In genomic region chr2:239132786-239133185, GRCh38 we compare ENCODE assay signal across 21 cellular contexts.
"Had no signal": no experiment of that assay in that cellular context is flagged by ENCODE, and none has a peak within 500 bp of the region (broad histone marks: within the 10 kb centered on the region; RNA-seq: fewer than 3 reads in every experiment).

No MANE protein-coding gene starts in this region.

- H3K27me3 ChIP-seq: colonic mucosa, heart left ventricle, spleen had no signal

- H3K9me3 Mint-ChIP-seq: nephron; stimulated activated naive CD8-positive, alpha-beta T cell treated with anti-CD3 and anti-CD28 coated beads, Interleukin-15, Interleukin-2, amounts not matched to agents 100 ng/mL and 50 ng/mL, for 24 hours; type B pancreatic cell had no signal

- H3K4me3 Mint-ChIP-seq: naive B cell; nephron; stimulated activated memory B cell treated with anti-CD40 and anti-IgM and Interleukin-4, amounts not matched to agents 10 μg/mL and 1 μg/mL and 100 μg/mL, for 72 hours; stimulated activated naive CD8-positive, alpha-beta T cell treated with anti-CD3 and anti-CD28 coated beads, Interleukin-15, Interleukin-2, amounts not matched to agents 100 ng/mL and 50 ng/mL, for 24 hours; type B pancreatic cell had no signal

- ATAC-seq: esophagus mucosa; heart left ventricle; left colon; stimulated activated memory B cell treated with anti-CD40 and anti-IgM and Interleukin-4, amounts not matched to agents 10 μg/mL and 1 μg/mL and 100 μg/mL, for 72 hours had no signal

- DNase-seq: colonic mucosa; dermis blood vessel endothelial cell; effector CD4-positive, alpha-beta T cell; hippocampal formation; left colon; mesendoderm; naive B cell; spleen; stimulated activated CD4-positive, alpha-beta T cell treated with anti-CD3 and anti-CD28 coated beads, Interleukin-15, amount 100 ng/mL, for 24 hours; stimulated activated CD4-positive, alpha-beta T cell treated with anti-CD3 and anti-CD28 coated beads, Interleukin-1b, Interleukin-23, amount 100 ng/mL, for 48 hours; stimulated activated CD4-positive, alpha-beta T cell treated with anti-CD3 and anti-CD28 coated beads, Interleukin-4, amount 100 ng/mL, for 24 hours had no signal

- H3K9me3 ChIP-seq: colonic mucosa, heart left ventricle, prostate gland had no signal

- H3K4me1 ChIP-seq: colonic mucosa, parathyroid adenoma, prostate gland had no signal

- H3K4me3 ChIP-seq: colonic mucosa, heart left ventricle, prostate gland, spleen had no signal

- FAIRE-seq: frontal cortex, urothelium cell line had no signal

- H3K36me3 ChIP-seq: colonic mucosa had no signal

- H3K4me1 Mint-ChIP-seq: naive B cell; nephron; stimulated activated memory B cell treated with anti-CD40 and anti-IgM and Interleukin-4, amounts not matched to agents 10 μg/mL and 1 μg/mL and 100 μg/mL, for 72 hours had no signal

- H3K27ac ChIP-seq: colonic mucosa, heart left ventricle, parathyroid adenoma, prostate gland, spleen had no signal

- H3K27me3 Mint-ChIP-seq: naive B cell; stimulated activated memory B cell treated with anti-CD40 and anti-IgM and Interleukin-4, amounts not matched to agents 10 μg/mL and 1 μg/mL and 100 μg/mL, for 72 hours; stimulated activated naive CD8-positive, alpha-beta T cell treated with anti-CD3 and anti-CD28 coated beads, Interleukin-15, Interleukin-2, amounts not matched to agents 100 ng/mL and 50 ng/mL, for 24 hours; type B pancreatic cell had no signal

- H3K27ac Mint-ChIP-seq: nephron; stimulated activated memory B cell treated with anti-CD40 and anti-IgM and Interleukin-4, amounts not matched to agents 10 μg/mL and 1 μg/mL and 100 μg/mL, for 72 hours; stimulated activated naive CD8-positive, alpha-beta T cell treated with anti-CD3 and anti-CD28 coated beads, Interleukin-15, Interleukin-2, amounts not matched to agents 100 ng/mL and 50 ng/mL, for 24 hours; type B pancreatic cell had no signal
